34 cellular contexts compared by ENCODE assay signal in genomic region chr11:22138264-22138663, GRCh38.
"Had no signal": no experiment of that assay in that cellular context is flagged by ENCODE, and none has a peak within 500 bp of the region (broad histone marks: within the 10 kb centered on the region; RNA-seq: fewer than 3 reads in every experiment).

No MANE protein-coding gene starts in this region.

- H3K27me3 ChIP-seq: MG63 had no signal

- H3K36me3 ChIP-seq: MG63 had no signal

- DNase-seq: Karpas-422, Kasumi-1, MG63, MM.1S, MV-4-11, NCI-H1048, NCI-H1092, NCI-H1092 treated with DMSO at 0.1 percent for 48 hours, NCI-H1105, NCI-H1105 treated with DMSO at 0.1 percent for 48 hours, NCI-H1417, NCI-H1417 treated with DMSO at 0.1 percent for 48 hours, NCI-H1436, NCI-H1436 treated with DMSO at 0.1 percent for 48 hours, NCI-H146, NCI-H1694, NCI-H1694 treated with DMSO at 0.1 percent for 48 hours, NCI-H187, NCI-H187 treated with DMSO at 0.1 percent for 48 hours, NCI-H1930, NCI-H2029, NCI-H2029 treated with DMSO at 0.1 percent for 48 hours, NCI-H2081, NCI-H2081 treated with DMSO at 0.1 percent for 48 hours, NCI-H2107, NCI-H2171, NCI-H2171 treated with DMSO at 0.1 percent for 48 hours, NCI-H2227 treated with DMSO at 0.1 percent for 48 hours, NCI-H226, NCI-H345, NCI-H446, NCI-H446 treated with DMSO at 0.1 percent for 48 hours, NCI-H510A had no signal

- H3K4me2 ChIP-seq: KMS-11 had no signal

- H3K9me3 ChIP-seq: MG63 had no signal

- H3K9ac ChIP-seq: KMS-11 had no signal

- H3K4me3 ChIP-seq: MG63 had no signal

- H3K27ac ChIP-seq: KMS-11 had no signal
